Comparison of ENCODE assay signal across 26 cellular contexts in the genomic region with DNA sequence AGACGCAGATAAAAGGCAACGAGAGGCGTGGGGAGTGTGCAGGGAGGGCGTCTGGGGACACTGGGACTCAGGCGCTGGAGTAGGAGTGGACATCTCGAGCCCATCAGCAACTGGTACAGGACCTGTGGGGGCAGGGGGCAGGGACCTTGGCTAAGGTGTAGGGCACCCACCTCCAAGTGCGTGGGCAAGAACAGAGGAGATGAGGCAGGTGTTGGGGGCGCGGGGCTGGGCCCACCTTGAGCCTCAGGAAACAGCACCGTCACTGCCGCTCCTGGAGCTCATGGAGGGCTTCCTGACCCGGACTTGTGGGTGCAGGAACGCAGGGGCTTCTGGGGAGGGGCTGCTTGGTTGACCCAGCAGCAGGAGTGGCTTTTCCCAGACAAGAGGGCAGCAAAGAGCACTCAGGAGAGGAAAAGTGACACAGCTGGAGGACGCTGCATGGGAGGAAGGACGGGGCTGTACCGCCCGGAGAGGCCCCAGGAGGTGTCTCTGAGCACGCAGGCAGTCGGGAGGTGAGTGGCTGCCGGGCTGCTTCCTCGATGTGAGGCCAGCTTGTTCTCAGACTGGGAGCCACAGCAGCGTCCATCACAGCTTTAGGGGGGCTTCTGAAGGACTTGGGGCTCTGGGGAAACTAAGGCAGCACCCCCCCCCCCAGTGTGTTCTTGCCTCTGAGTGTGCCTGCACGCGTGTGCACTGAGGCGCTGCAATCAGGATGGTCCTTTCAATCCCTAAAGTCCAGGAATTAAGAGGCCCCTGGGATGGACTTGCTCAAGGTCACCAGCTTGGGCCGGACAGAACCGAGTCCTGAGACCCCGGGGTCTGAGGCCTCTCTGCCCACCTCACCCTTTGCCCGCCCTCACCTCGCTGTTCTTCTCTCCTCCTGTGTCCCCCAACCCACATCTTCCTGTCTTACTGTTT. TPM values are rescaled to one million over a fixed set of nuclear protein-coding genes. Genes with fewer than 3 reads are reported as not detected.
DNase-seq lines count a peak whose midpoint lies in the region; ATAC-seq, FAIRE-seq and TF ChIP-seq lines count a peak whose summit lies in the region.
"Had no signal": no experiment of that assay in that cellular context is flagged by ENCODE, and none has a peak within 500 bp of the region (broad histone marks: within the 10 kb centered on the region; RNA-seq: fewer than 3 reads in every experiment).

No MANE protein-coding gene starts in this region.

- no peak overlapping the region for H3K9ac ChIP-seq in HepG2 (ENCODE audit: insufficient read depth, low read depth, low read length)
- H3K9ac ChIP-seq: KMS-11 had no signal

- no peak for TF ChIP-seq EP300 in HepG2 (IDR thresholded peaks at IDR 0.05; ENCODE audit: low read depth in 2 of 2, low read length in 2 of 2)
- no peak for TF ChIP-seq EP300 in HepG2 (CRISPR knock-in tag; IDR thresholded peaks at IDR 0.05; ENCODE audit: borderline replicate concordance)

- H3K4me1 ChIP-seq in right cardiac atrium (ENCODE audit: control insufficient read depth, insufficient read depth, low read length) (peaks cover 2% of the 10 kb centered on the region), HepG2 (ENCODE audit: insufficient read depth, low read length) (peaks cover 21% of the 10 kb centered on the region)
- H3K4me1 ChIP-seq: Caco-2 had no signal

- no TSS peak for BruUV-seq in HepG2 (replicated peaks; lab: Mats Ljungman, UMichigan)

- in situ Hi-C loops in HepG2 (cut with HindIII; ENCODE audit: extremely low pct_ligation_motif_present, low pct_unique_long_range_greater_than_20kb) = no loop called here

- no peaks in the 10 kb centered on the region for H3K36me3 ChIP-seq in HepG2 (replicated peaks in 1 of 2; ENCODE audit: control insufficient read depth in 1 of 2, insufficient read depth in 2 of 2, low read length in 2 of 2)
- H3K36me3 ChIP-seq: stomach, thyroid gland had no signal

- H3K4me3 ChIP-seq in right cardiac atrium (ENCODE audit: low read length) = no peak overlapping the region
- no peak overlapping the region for H3K4me3 ChIP-seq in HepG2 (replicated peaks in 1 of 3; ENCODE audit: insufficient read depth in 1 of 3, low read depth in 2 of 3, low read length in 3 of 3)
- H3K4me3 ChIP-seq: stomach, thyroid gland had no signal

- ATAC-seq in right cardiac atrium (no peak), Right ventricle myocardium superior (ENCODE audit: poor library complexity) (no peak), HepG2 (peak; percentile 47)
- ATAC-seq: activated CD8-positive, alpha-beta memory T cell treated with anti-CD3 and anti-CD28 coated beads, Interleukin-2, amount 10 ng/mL, durations not matched to agents 7 days and 5 days had no signal

- H3K27me3 ChIP-seq in right cardiac atrium (ENCODE audit: control insufficient read depth, insufficient read depth) (no peaks in the 10 kb centered on the region), HepG2 (ENCODE audit: control insufficient read depth in 1 of 2, insufficient read depth in 2 of 2, low read length in 2 of 2) (peaks cover 12 to 53% of the 10 kb centered on the region in 2 experiments; a peak in 4 of 5 replicates)
- H3K27me3 ChIP-seq: thyroid gland had no signal

- no peak for TF ChIP-seq POLR2A in HepG2 (IDR thresholded peaks at IDR 0.05; ENCODE audit: insufficient read depth in 1 of 2, low read depth in 2 of 2, low read length in 2 of 2)

- POLR2A ChIA-PET in HepG2 (lab: Yijun Ruan, JAX) = no interaction called here

- H3K4me2 ChIP-seq in HepG2 (ENCODE audit: low read depth, low read length) = peak overlapping the region; percentile 7; the same call in 1 of the 2 replicates
- H3K4me2 ChIP-seq: KMS-11 had no signal

- H4K20me1 ChIP-seq in HepG2 (ENCODE audit: insufficient read depth, low read length) = no peaks in the 10 kb centered on the region

- H3K9me3 ChIP-seq in right cardiac atrium (ENCODE audit: control insufficient read depth, low read length) (no peaks in the 10 kb centered on the region), HepG2 (ENCODE audit: low read length) (no peaks in the 10 kb centered on the region)
- H3K9me3 ChIP-seq: Caco-2, stomach, thyroid gland had no signal

- H3K27ac ChIP-seq in right cardiac atrium (ENCODE audit: low read length) (no peak overlapping the region), HepG2 (ENCODE audit: extremely low read length, insufficient read depth, low read length) (no peak overlapping the region)
- H3K27ac ChIP-seq: KMS-11, stomach, thyroid gland had no signal

- WGBS in right cardiac atrium = 71% methylated on average over 30 of the region's 30 CpGs
- 43% methylated on average over 10 of the region's 30 CpGs for WGBS in HepG2 (ENCODE audit: low lambda C conversion rate)

- no peak for FAIRE-seq in HepG2 (lab: Jason Lieb, UNC)

- H3K79me2 ChIP-seq in HepG2 (ENCODE audit: insufficient read depth, low read length) = no peaks in the 10 kb centered on the region

- H2AFZ ChIP-seq in HepG2 (ENCODE audit: low read length) = no peak overlapping the region

- TF ChIP-seq CTCF in HepG2 (CRISPR knock-in tag; IDR thresholded peaks at IDR 0.05) = 0 out of 2 replicates have a peak, but pooled peaks have one; percentile 13

- CTCF ChIA-PET in HepG2 (lab: Yijun Ruan, JAX; ENCODE audit: low intra/inter-chr PET ratio, low total read pairs) = no interaction called here

- TF ChIP-seq RAD21 in HepG2 (CRISPR knock-in tag; IDR thresholded peaks at IDR 0.05) = no peak

- intact Hi-C loops in right cardiac atrium (cut with DNase I) = no loop called here
- intact Hi-C loops in Right ventricle myocardium superior (cut with DNase I) = no loop called here
- intact Hi-C loops in HepG2 (cut with micrococcal nuclease; ENCODE audit: unreplicated experiment) = no loop called here

- peak; percentile 18 to 72 (median 68) for DNase-seq in right cardiac atrium
- no peak for DNase-seq in Right ventricle myocardium superior
- peak; percentile 33 for DNase-seq in NCI-H69 (lab: John Stamatoyannopoulos, UW)
- DNase-seq in HepG2 (ENCODE audit: low spot score) = no peak
- DNase-seq in pons (ENCODE audit: low spot score) = no peak
- DNase-seq in stimulated activated CD4-positive, alpha-beta T cell treated with anti-CD3 and anti-CD28 coated beads, Interleukin-2, amount 100 ng/mL, for 48 hours = no peak
- no peak for DNase-seq in activated CD4-positive, alpha-beta T cell treated with anti-CD3 and anti-CD28 coated beads, Interleukin-2, amount 50 U/mL, for 48 hours
- DNase-seq: activated CD4-positive, alpha-beta T cell treated with anti-CD3 and anti-CD28 coated beads, Interleukin-2, amount 10 ng/mL, durations not matched to agents 7 days and 5 days; activated CD8-positive, alpha-beta memory T cell treated with anti-CD3 and anti-CD28 coated beads, Interleukin-2, amount 10 ng/mL, durations not matched to agents 7 days and 5 days; activated naive CD4-positive, alpha-beta T cell treated with anti-CD3 and anti-CD28 coated beads, Interleukin-2, amount 10 ng/mL, durations not matched to agents 7 days and 5 days; activated T-cell treated with anti-CD3 and anti-CD28 coated beads, Interleukin-2, amount 50 U/mL, for 48 hours; C1 segment of cervical spinal cord; mesendoderm; MM.1S; NCI-H1436 treated with DMSO at 0.1 percent for 48 hours; NCI-H748 treated with DMSO at 0.1 percent for 48 hours; occipital lobe; stimulated activated CD8-positive, alpha-beta memory T cell treated with anti-CD3 and anti-CD28 coated beads, Interleukin-4, amount 100 ng/mL, for 48 hours; stomach; T-helper 9 cell; thyroid gland had no signal

RNA-seq across cellular contexts. Expression of gene FAM163B, which starts 33.3 kb away (rescaled TPM):
- total RNA-seq in right cardiac atrium (1 to 10 TPM; 1.2 to 5.4 (median 1.4) TPM), Right ventricle myocardium superior (not detected), HepG2 (2016; rRNA removed; fragmentation: Illumina TruSeq; extraction: Trizol) (not detected in 2 replicates)
- polyA plus RNA-seq in right cardiac atrium (2.0 TPM), HepG2 (2011; rRNA removed) (not detected in 2 replicates)
- not detected in 2 replicates for total RNA-seq in HepG2 (2016; cell fraction: cytosol; rRNA removed; fragmentation: Illumina TruSeq; extraction: Trizol; ENCODE audit: low read depth)
- total RNA-seq in HepG2 (2016; cell fraction: insoluble cytoplasmic fraction; rRNA removed; fragmentation: Illumina TruSeq; extraction: Trizol) = not detected in 2 replicates
- not detected in 2 replicates for total RNA-seq in HepG2 (2016; cell fraction: membrane; rRNA removed; fragmentation: Illumina TruSeq; extraction: Trizol)
- not detected in 2 replicates for total RNA-seq in HepG2 (2016; cell fraction: nucleus; rRNA removed; fragmentation: Illumina TruSeq; extraction: Trizol)
- polyA plus RNA-seq in HepG2 (2011; cell fraction: cytosol; rRNA removed) = not detected in 2 replicates
- not detected in 2 replicates for polyA plus RNA-seq in HepG2 (2011; cell fraction: nucleus; rRNA removed)
- not detected in 2 replicates for polyA plus RNA-seq in HepG2 (2012)
- polyA plus RNA-seq in HepG2 (2016; cell fraction: cytosol; fragmentation: Illumina TruSeq; extraction: Trizol; ENCODE audit: low read depth) = not detected in 2 replicates
- polyA plus RNA-seq in HepG2 (2016; cell fraction: insoluble cytoplasmic fraction; fragmentation: Illumina TruSeq; extraction: Trizol; ENCODE audit: low read depth) = not detected in 2 replicates
- polyA plus RNA-seq in HepG2 (2016; cell fraction: membrane; fragmentation: Illumina TruSeq; extraction: Trizol; ENCODE audit: low read depth) = not detected in 2 replicates
- not detected in 2 replicates for polyA plus RNA-seq in HepG2 (2016; cell fraction: nucleus; fragmentation: Illumina TruSeq; extraction: Trizol; ENCODE audit: insufficient read depth, low read depth)
- not detected in 2 replicates for polyA minus RNA-seq in HepG2 (2011; rRNA and poly(A)+ RNA removed; ENCODE audit: low replicate concordance)
- not detected in 2 replicates for polyA minus RNA-seq in HepG2 (2011; cell fraction: cytosol; rRNA and poly(A)+ RNA removed)
- not detected in 2 replicates for polyA minus RNA-seq in HepG2 (2011; cell fraction: nucleus; rRNA and poly(A)+ RNA removed)
- total RNA-seq: activated CD4-positive, alpha-beta T cell treated with anti-CD3 and anti-CD28 coated beads, Interleukin-2, amount 10 ng/mL, durations not matched to agents 7 days and 5 days; activated CD8-positive, alpha-beta memory T cell treated with anti-CD3 and anti-CD28 coated beads, Interleukin-2, amount 10 ng/mL, durations not matched to agents 7 days and 5 days; Caco-2; myocyte; pulmonary artery endothelial cell; skeletal muscle tissue; stomach; thyroid gland had no signal
- polyA plus RNA-seq: stomach had no signal

RNA-seq across cellular contexts. Expression of gene ADAMTSL2, which starts 41.4 kb away (rescaled TPM):
- 10 to 100 TPM; 30.3 to 90.2 (median 47.1) TPM for total RNA-seq in right cardiac atrium
- 37.3 TPM for polyA plus RNA-seq in right cardiac atrium
- total RNA-seq in Right ventricle myocardium superior = 8.1 TPM
- total RNA-seq in HepG2 (2016; rRNA removed; fragmentation: Illumina TruSeq; extraction: Trizol) = 1.0 and 3.8 TPM in 2 replicates
- total RNA-seq in HepG2 (2016; cell fraction: cytosol; rRNA removed; fragmentation: Illumina TruSeq; extraction: Trizol; ENCODE audit: low read depth) = 0.35 and 0.61 TPM in 2 replicates
- total RNA-seq in HepG2 (2016; cell fraction: insoluble cytoplasmic fraction; rRNA removed; fragmentation: Illumina TruSeq; extraction: Trizol) = 0.86 and 3.7 TPM in 2 replicates
- total RNA-seq in HepG2 (2016; cell fraction: membrane; rRNA removed; fragmentation: Illumina TruSeq; extraction: Trizol) = 0.99 and 1.1 TPM in 2 replicates
- 3.9 and 4.8 TPM in 2 replicates for total RNA-seq in HepG2 (2016; cell fraction: nucleus; rRNA removed; fragmentation: Illumina TruSeq; extraction: Trizol)
- polyA plus RNA-seq in HepG2 (2011; rRNA removed) = 1.8 and 1.9 TPM in 2 replicates
- 1.2 and 1.7 TPM in 2 replicates for polyA plus RNA-seq in HepG2 (2011; cell fraction: cytosol; rRNA removed)
- 4.8 and 6.6 TPM in 2 replicates for polyA plus RNA-seq in HepG2 (2011; cell fraction: nucleus; rRNA removed)
- polyA plus RNA-seq in HepG2 (2012) = 0.43 and 1.1 TPM in 2 replicates
- 0.33 and 0.43 TPM in 2 replicates for polyA plus RNA-seq in HepG2 (2016; cell fraction: cytosol; fragmentation: Illumina TruSeq; extraction: Trizol; ENCODE audit: low read depth)
- 0.77 and 1.1 TPM in 2 replicates for polyA plus RNA-seq in HepG2 (2016; cell fraction: insoluble cytoplasmic fraction; fragmentation: Illumina TruSeq; extraction: Trizol; ENCODE audit: low read depth)
- polyA plus RNA-seq in HepG2 (2016; cell fraction: membrane; fragmentation: Illumina TruSeq; extraction: Trizol; ENCODE audit: low read depth) = 0.61 and 0.78 TPM in 2 replicates
- polyA plus RNA-seq in HepG2 (2016; cell fraction: nucleus; fragmentation: Illumina TruSeq; extraction: Trizol; ENCODE audit: insufficient read depth, low read depth) = 6.6 and 7.1 TPM in 2 replicates
- polyA minus RNA-seq in HepG2 (2011; rRNA and poly(A)+ RNA removed; ENCODE audit: low replicate concordance) = 4.1 TPM in 1 of 2 replicates, not detected in the other
- polyA minus RNA-seq in HepG2 (2011; cell fraction: cytosol; rRNA and poly(A)+ RNA removed) = 0.70 and 1.3 TPM in 2 replicates
- 0.87 and 1.2 TPM in 2 replicates for polyA minus RNA-seq in HepG2 (2011; cell fraction: nucleus; rRNA and poly(A)+ RNA removed)
- total RNA-seq: activated CD4-positive, alpha-beta T cell treated with anti-CD3 and anti-CD28 coated beads, Interleukin-2, amount 10 ng/mL, durations not matched to agents 7 days and 5 days; activated CD8-positive, alpha-beta memory T cell treated with anti-CD3 and anti-CD28 coated beads, Interleukin-2, amount 10 ng/mL, durations not matched to agents 7 days and 5 days; pulmonary artery endothelial cell had no signal

RNA-seq across cellular contexts. Expression of gene MYMK, which starts 51.2 kb away (rescaled TPM):
- total RNA-seq in right cardiac atrium (not detected), Right ventricle myocardium superior (not detected), HepG2 (2016; rRNA removed; fragmentation: Illumina TruSeq; extraction: Trizol) (not detected in 2 replicates)
- polyA plus RNA-seq in right cardiac atrium (not detected), HepG2 (2011; rRNA removed) (not detected in 2 replicates)
- total RNA-seq in HepG2 (2016; cell fraction: cytosol; rRNA removed; fragmentation: Illumina TruSeq; extraction: Trizol; ENCODE audit: low read depth) = not detected in 2 replicates
- not detected in 2 replicates for total RNA-seq in HepG2 (2016; cell fraction: insoluble cytoplasmic fraction; rRNA removed; fragmentation: Illumina TruSeq; extraction: Trizol)
- total RNA-seq in HepG2 (2016; cell fraction: membrane; rRNA removed; fragmentation: Illumina TruSeq; extraction: Trizol) = not detected in 2 replicates
- not detected in 2 replicates for total RNA-seq in HepG2 (2016; cell fraction: nucleus; rRNA removed; fragmentation: Illumina TruSeq; extraction: Trizol)
- polyA plus RNA-seq in HepG2 (2011; cell fraction: cytosol; rRNA removed) = not detected in 2 replicates
- not detected in 2 replicates for polyA plus RNA-seq in HepG2 (2011; cell fraction: nucleus; rRNA removed)
- polyA plus RNA-seq in HepG2 (2012) = not detected in 2 replicates
- polyA plus RNA-seq in HepG2 (2016; cell fraction: cytosol; fragmentation: Illumina TruSeq; extraction: Trizol; ENCODE audit: low read depth) = not detected in 2 replicates
- not detected in 2 replicates for polyA plus RNA-seq in HepG2 (2016; cell fraction: insoluble cytoplasmic fraction; fragmentation: Illumina TruSeq; extraction: Trizol; ENCODE audit: low read depth)
- polyA plus RNA-seq in HepG2 (2016; cell fraction: membrane; fragmentation: Illumina TruSeq; extraction: Trizol; ENCODE audit: low read depth) = not detected in 2 replicates
- not detected in 2 replicates for polyA plus RNA-seq in HepG2 (2016; cell fraction: nucleus; fragmentation: Illumina TruSeq; extraction: Trizol; ENCODE audit: insufficient read depth, low read depth)
- polyA minus RNA-seq in HepG2 (2011; rRNA and poly(A)+ RNA removed; ENCODE audit: low replicate concordance) = not detected in 2 replicates
- polyA minus RNA-seq in HepG2 (2011; cell fraction: cytosol; rRNA and poly(A)+ RNA removed) = not detected in 2 replicates
- polyA minus RNA-seq in HepG2 (2011; cell fraction: nucleus; rRNA and poly(A)+ RNA removed) = not detected in 2 replicates
- total RNA-seq: activated CD4-positive, alpha-beta T cell treated with anti-CD3 and anti-CD28 coated beads, Interleukin-2, amount 10 ng/mL, durations not matched to agents 7 days and 5 days; activated CD8-positive, alpha-beta memory T cell treated with anti-CD3 and anti-CD28 coated beads, Interleukin-2, amount 10 ng/mL, durations not matched to agents 7 days and 5 days; Caco-2; occipital lobe; pulmonary artery endothelial cell; stomach; thyroid gland had no signal
- polyA plus RNA-seq: stomach had no signal

Comparison
In these comparisons a context has a peak if more than half of its experiments do, and no peak if none do; other contexts are left out.
1. DNase-seq: peak in right cardiac atrium (3 of 3) and NCI-H69 (single experiment); none in Right ventricle myocardium superior (single experiment), HepG2 (single experiment), pons (single experiment), stimulated activated CD4-positive, alpha-beta T cell treated with anti-CD3 and anti-CD28 coated beads, Interleukin-2, amount 100 ng/mL, for 48 hours (0 of 2) and activated CD4-positive, alpha-beta T cell treated with anti-CD3 and anti-CD28 coated beads, Interleukin-2, amount 50 U/mL, for 48 hours (0 of 2).